ENCODE assay signal across 10 cellular contexts in the genomic region with DNA sequence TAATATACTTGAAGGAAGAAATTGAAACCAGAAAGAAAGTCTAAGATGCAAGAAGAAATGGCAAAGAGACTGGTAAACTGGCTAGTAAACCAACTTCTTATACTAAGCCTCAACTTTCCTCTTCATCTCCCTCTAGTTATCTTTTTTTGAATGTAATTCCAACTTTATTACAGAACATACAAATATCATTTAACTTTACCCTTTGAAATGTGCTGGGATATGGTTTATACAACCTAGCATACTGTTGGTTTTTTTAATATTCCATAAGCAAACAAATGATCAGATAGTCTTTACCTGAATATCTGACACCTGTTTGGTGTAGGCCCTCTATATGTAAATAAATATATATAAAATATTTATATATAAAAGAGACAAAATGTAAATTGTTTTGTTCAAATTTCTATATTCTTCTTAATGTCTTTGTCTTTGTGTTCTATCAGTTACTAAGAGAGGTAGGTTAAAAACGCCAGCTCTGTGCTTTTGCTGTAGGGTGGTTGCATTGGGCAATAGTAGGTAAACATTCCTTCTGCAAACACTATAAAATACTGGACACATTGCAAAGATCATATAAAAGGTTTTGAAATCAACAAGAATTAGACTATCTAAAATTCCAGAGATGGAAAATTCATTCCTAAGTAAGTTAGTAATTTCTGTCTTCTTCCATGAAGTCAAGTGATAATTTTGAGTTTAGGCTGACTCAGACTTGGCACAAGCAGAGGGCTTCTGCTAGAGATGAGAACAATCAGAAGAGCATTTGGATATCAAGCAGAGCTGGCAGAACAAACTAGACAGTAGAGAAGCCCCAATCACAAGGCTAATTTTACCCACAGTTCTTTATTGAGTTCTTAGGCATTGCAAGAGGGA.
DNase-seq lines count a peak whose midpoint lies in the region.
"Had no signal": no experiment of that assay in that cellular context is flagged by ENCODE, and none has a peak within 500 bp of the region (broad histone marks: within the 10 kb centered on the region; RNA-seq: fewer than 3 reads in every experiment).

No MANE protein-coding gene starts in this region.

- DNase-seq in DMS53 (lab: John Stamatoyannopoulos, UW) (peak; percentile 24), DMS53 treated with DMSO at 0.1 percent for 48 hours (lab: John Stamatoyannopoulos, UW; ENCODE audit: unreplicated experiment) (no peak), amniotic stem cell (lab: John Stamatoyannopoulos, UW) (peak; percentile 15), iris pigment epithelial cell (ENCODE audit: low read depth) (peak; percentile 82), superior temporal gyrus (ENCODE audit: extremely low spot score) (peak; percentile 67), T1000 (lab: John Stamatoyannopoulos, UW) (no peak), NCI-H526 treated with DMSO at 0.1 percent for 48 hours (lab: John Stamatoyannopoulos, UW) (no peak), NCI-H187 treated with DMSO at 0.1 percent for 48 hours (lab: John Stamatoyannopoulos, UW) (no peak)
- DNase-seq: islet precursor cell, posterior cingulate gyrus had no signal

Comparison
In these comparisons a context has a peak if more than half of its experiments do, and no peak if none do; other contexts are left out.
1. DNase-seq: peak in DMS53 (single experiment), amniotic stem cell (single experiment), iris pigment epithelial cell (single experiment) and superior temporal gyrus (single experiment); none in DMS53 treated with DMSO at 0.1 percent for 48 hours (single experiment), T1000 (single experiment), NCI-H526 treated with DMSO at 0.1 percent for 48 hours (single experiment) and NCI-H187 treated with DMSO at 0.1 percent for 48 hours (single experiment).